In genomic region chr9:12875216-12875615, GRCh38 we compare ENCODE assay signal across 34 cellular contexts.
DNase-seq lines count a peak whose midpoint lies in the region; ATAC-seq and TF ChIP-seq lines count a peak whose summit lies in the region.
"Had no signal": no experiment of that assay in that cellular context is flagged by ENCODE, and none has a peak within 500 bp of the region (broad histone marks: within the 10 kb centered on the region; RNA-seq: fewer than 3 reads in every experiment).

No MANE protein-coding gene starts in this region.

- no peak for TF ChIP-seq POLR2A in IMR-90 (IDR thresholded peaks at IDR 0.05; ENCODE audit: low read depth, low read length)

- H2BK120ac ChIP-seq in IMR-90 (ENCODE audit: low read depth, low read length) = no peak overlapping the region

- H3K56ac ChIP-seq in IMR-90 (ENCODE audit: extremely low read depth, insufficient read depth, low read length) = no peak overlapping the region

- no peak overlapping the region; the same call in 1 of the 2 replicates for H3K14ac ChIP-seq in IMR-90 (replicated peaks; ENCODE audit: low read depth, low read length)

- no peak overlapping the region for H2BK5ac ChIP-seq in IMR-90 (ENCODE audit: low read depth, low read length, poor library complexity, severe bottlenecking)

- H3K4me3 ChIP-seq in BJ (ENCODE audit: low read depth, low read length) = no peak overlapping the region
- H3K4me3 ChIP-seq in IMR-90 (ENCODE audit: insufficient read depth, low read depth, low read length) = no peak overlapping the region
- no peak overlapping the region for H3K4me3 ChIP-seq in mammary epithelial cell (replicated peaks in 1 of 3; ENCODE audit: insufficient read depth in 1 of 3, low read depth in 2 of 3, low read length in 3 of 3)
- H3K4me3 ChIP-seq: colonic mucosa, gastroesophageal sphincter, left lung, suprapubic skin, upper lobe of right lung had no signal

- H3K9me3 ChIP-seq in IMR-90 (ENCODE audit: control insufficient read depth, insufficient read depth, low read length) (no peaks in the 10 kb centered on the region), mammary epithelial cell (replicated peaks; ENCODE audit: insufficient read depth, low read length) (no peaks in the 10 kb centered on the region)
- H3K9me3 ChIP-seq: colonic mucosa, gastroesophageal sphincter, left lung, suprapubic skin, upper lobe of right lung had no signal

- no TSS peak for BruUV-seq in IMR-90 (replicated peaks; lab: Mats Ljungman, UMichigan)
- BruUV-seq in mammary epithelial cell (replicated peaks; lab: Mats Ljungman, UMichigan) = no TSS peak

- no peaks in the 10 kb centered on the region for H3K9me1 ChIP-seq in IMR-90 (ENCODE audit: insufficient read depth, low read length)

- H3K27ac ChIP-seq in IMR-90 (ENCODE audit: insufficient read depth, low read length) (no peak overlapping the region), mammary epithelial cell (ENCODE audit: insufficient read depth, low read depth, low read length) (peak overlapping the region; percentile 15)
- H3K27ac ChIP-seq: brain microvascular endothelial cell, colonic mucosa, gastroesophageal sphincter, KMS-11, left lung, suprapubic skin, upper lobe of right lung had no signal

- TF ChIP-seq CTCF in BJ (IDR thresholded peaks at IDR 0.05; ENCODE audit: insufficient read depth, low read depth, low read length) = no peak
- no peak for TF ChIP-seq CTCF in IMR-90 (conservative IDR thresholded peaks at IDR 0.05; ENCODE audit: low read depth, low read length)
- no peak for TF ChIP-seq CTCF in mammary epithelial cell (conservative IDR thresholded peaks at IDR 0.05 in 1 of 2, IDR thresholded peaks at IDR 0.05 in 1 of 2; ENCODE audit: extremely low read depth in 1 of 2, insufficient read depth in 1 of 2, low read depth in 1 of 2, low read length in 2 of 2)

- no peaks in the 10 kb centered on the region for H3K79me1 ChIP-seq in IMR-90 (ENCODE audit: low read depth in 1 of 2, low read length in 2 of 2)

- intact Hi-C loops in IMR-90 (cut with micrococcal nuclease) = no loop called here
- intact Hi-C loops in mammary epithelial cell (cut with micrococcal nuclease) = no loop called here

- H4K8ac ChIP-seq in IMR-90 (ENCODE audit: low read depth in 2 of 2, low read length in 2 of 2) = no peak overlapping the region; a peak in 1 of 4 replicates

- H3K4ac ChIP-seq in IMR-90 (ENCODE audit: low read depth, low read length) = no peak overlapping the region

- no peak overlapping the region for H2BK15ac ChIP-seq in IMR-90 (ENCODE audit: low read depth, low read length)

- H4K5ac ChIP-seq in IMR-90 (ENCODE audit: low read depth, low read length) = no peak overlapping the region

- H2AK9ac ChIP-seq in IMR-90 (replicated peaks; ENCODE audit: low read depth, low read length, poor library complexity) = no peak overlapping the region

- H3K27me3 ChIP-seq in BJ (ENCODE audit: control insufficient read depth, insufficient read depth, low read length) (no peaks in the 10 kb centered on the region), IMR-90 (ENCODE audit: control insufficient read depth, insufficient read depth, low read length) (no peaks in the 10 kb centered on the region), mammary epithelial cell (ENCODE audit: insufficient read depth, low read length) (no peaks in the 10 kb centered on the region)
- H3K27me3 ChIP-seq: brain microvascular endothelial cell, colonic mucosa, gastroesophageal sphincter, left lung, suprapubic skin, upper lobe of right lung had no signal

- H3K36me3 ChIP-seq in BJ (ENCODE audit: control insufficient read depth, insufficient read depth, low read length) = no peaks in the 10 kb centered on the region
- no peaks in the 10 kb centered on the region for H3K36me3 ChIP-seq in IMR-90 (ENCODE audit: control insufficient read depth, insufficient read depth, low read length)
- no peaks in the 10 kb centered on the region for H3K36me3 ChIP-seq in mammary epithelial cell (ENCODE audit: insufficient read depth, low read length)
- H3K36me3 ChIP-seq: brain microvascular endothelial cell, colonic mucosa, gastroesophageal sphincter, left lung, suprapubic skin, upper lobe of right lung had no signal

- H3K23ac ChIP-seq in IMR-90 (ENCODE audit: low read depth, low read length) = no peak overlapping the region

- CTCF ChIA-PET in BJ (lab: Yijun Ruan, JAX) = no interaction called here
- CTCF ChIA-PET in IMR-90 (lab: Yijun Ruan, JAX) = no interaction called here
- CTCF ChIA-PET in mammary epithelial cell (lab: Charles Lee; ENCODE audit: low non-redundant PET) = no interaction called here

- in situ Hi-C loops in IMR-90 (cut with MboI; ENCODE audit: low sequenced_read_pairs) (no loop called here), mammary epithelial cell (cut with MboI; ENCODE audit: low sequenced_read_pairs in 2 of 2) (no loop called here)

- H4K91ac ChIP-seq in IMR-90 (ENCODE audit: insufficient read depth, low read depth, low read length) = no peak overlapping the region

- POLR2A ChIA-PET in BJ (lab: Charles Lee) = interaction anchor here (0.6 kb wide), 1 partner anchor 143 kb away, joined by 3 read pairs; no protein-coding TSS in a partner anchor
- POLR2A ChIA-PET in IMR-90 (lab: Charles Lee; ENCODE audit: unreplicated experiment) = no interaction called here

- H3K18ac ChIP-seq in IMR-90 (ENCODE audit: low read depth, low read length) = no peak overlapping the region

- dilution Hi-C loops in IMR-90 (cut with HindIII; ENCODE audit: low sequenced_read_pairs, unreplicated experiment) = no loop called here
- dilution Hi-C loops in mammary epithelial cell (cut with HindIII; ENCODE audit: low sequenced_read_pairs) = no loop called here

- no peak for TF ChIP-seq RAD21 in IMR-90 (IDR thresholded peaks at IDR 0.05; ENCODE audit: low read length)

- H2AFZ ChIP-seq in IMR-90 (replicated peaks; ENCODE audit: low read length, poor library complexity) = no peak overlapping the region
- H2AFZ ChIP-seq in mammary epithelial cell (ENCODE audit: low read depth, low read length) = peak overlapping the region; percentile 32

- H2AK5ac ChIP-seq in IMR-90 (ENCODE audit: low read depth, low read length) = no peak overlapping the region

- no peak overlapping the region for H2BK20ac ChIP-seq in IMR-90 (ENCODE audit: low read depth, low read length)

- H3K79me2 ChIP-seq in mammary epithelial cell (ENCODE audit: insufficient read depth, low read length) = no peaks in the 10 kb centered on the region

- H3K4me2 ChIP-seq in IMR-90 (ENCODE audit: low read depth, low read length) (no peak overlapping the region), mammary epithelial cell (ENCODE audit: insufficient read depth, low read depth, low read length) (peak overlapping the region; percentile 10)
- H3K4me2 ChIP-seq: KMS-11 had no signal

- no peak overlapping the region for H3K9ac ChIP-seq in IMR-90 (ENCODE audit: low read depth, low read length)
- H3K9ac ChIP-seq in mammary epithelial cell (ENCODE audit: insufficient read depth, low read length) = no peak overlapping the region
- H3K9ac ChIP-seq: KMS-11 had no signal

- no peak; the same call in 1 of the 2 replicates for ATAC-seq in IMR-90 (ENCODE audit: low read depth)
- no peak for ATAC-seq in GM18870 (IDR thresholded peaks at IDR 0.05; ENCODE audit: unreplicated experiment)
- ATAC-seq in HG03521 (IDR thresholded peaks at IDR 0.05; ENCODE audit: unreplicated experiment) = no peak
- no peak for ATAC-seq in GM18909 (IDR thresholded peaks at IDR 0.05; ENCODE audit: poor library complexity, unreplicated experiment)
- ATAC-seq: activated CD8-positive, alpha-beta memory T cell treated with anti-CD3 and anti-CD28 coated beads, Interleukin-2, amount 10 ng/mL, durations not matched to agents 7 days and 5 days; activated T-cell treated with anti-CD3 and anti-CD28 coated beads, Interleukin-2, amount 50 U/mL, for 72 hours; esophagus mucosa; gastroesophageal sphincter; left lung; sciatic nerve; upper lobe of right lung; WTC11 had no signal

- H4K20me1 ChIP-seq in IMR-90 (ENCODE audit: insufficient read depth, low read length) (no peaks in the 10 kb centered on the region), mammary epithelial cell (ENCODE audit: insufficient read depth, low read length) (no peaks in the 10 kb centered on the region)

- H3K4me1 ChIP-seq in IMR-90 (ENCODE audit: control insufficient read depth, insufficient read depth, low read length) = no peaks in the 10 kb centered on the region; the same call in 1 of the 2 replicates
- H3K4me1 ChIP-seq in mammary epithelial cell (ENCODE audit: insufficient read depth, low read length) = peaks cover 12% of the 10 kb centered on the region
- H3K4me1 ChIP-seq: left lung, upper lobe of right lung had no signal

- peak; percentile 9 for DNase-seq in BJ (ENCODE audit: low read depth)
- peak; percentile 55 for DNase-seq in IMR-90
- no peak for DNase-seq in mammary epithelial cell
- DNase-seq in iris pigment epithelial cell (ENCODE audit: low read depth) = peak; percentile 49
- DNase-seq in NCI-H2029 treated with DMSO at 0.1 percent for 48 hours (lab: John Stamatoyannopoulos, UW) = no peak
- DNase-seq: activated CD8-positive, alpha-beta memory T cell treated with anti-CD3 and anti-CD28 coated beads, Interleukin-2, amount 10 ng/mL, durations not matched to agents 7 days and 5 days; activated naive CD4-positive, alpha-beta T cell; activated T-cell treated with anti-CD3 and anti-CD28 coated beads, Interleukin-2, amount 50 U/mL, for 72 hours; brain microvascular endothelial cell; CD4-positive, CD25-positive, alpha-beta regulatory T cell; colonic mucosa; effector CD8-positive, alpha-beta T cell; H9; hypothalamus; immature natural killer cell; left lung; mesendoderm; NCI-H1436; NCI-H446 treated with DMSO at 0.1 percent for 48 hours; posterior cingulate gyrus; SHP77 treated with DMSO at 0.1 percent for 48 hours; stimulated activated CD4-positive, alpha-beta T cell treated with anti-CD3 and anti-CD28 coated beads, Interleukin-15, amount 100 ng/mL, for 24 hours; stimulated activated naive CD4-positive, alpha-beta T cell; T1000; upper lobe of right lung had no signal

TF ChIP-seq in IMR-90, 13 proteins besides CTCF, POLR2A, EP300 and RAD21 (continues in another document):
- TF ChIP-seq, protein P1, sequence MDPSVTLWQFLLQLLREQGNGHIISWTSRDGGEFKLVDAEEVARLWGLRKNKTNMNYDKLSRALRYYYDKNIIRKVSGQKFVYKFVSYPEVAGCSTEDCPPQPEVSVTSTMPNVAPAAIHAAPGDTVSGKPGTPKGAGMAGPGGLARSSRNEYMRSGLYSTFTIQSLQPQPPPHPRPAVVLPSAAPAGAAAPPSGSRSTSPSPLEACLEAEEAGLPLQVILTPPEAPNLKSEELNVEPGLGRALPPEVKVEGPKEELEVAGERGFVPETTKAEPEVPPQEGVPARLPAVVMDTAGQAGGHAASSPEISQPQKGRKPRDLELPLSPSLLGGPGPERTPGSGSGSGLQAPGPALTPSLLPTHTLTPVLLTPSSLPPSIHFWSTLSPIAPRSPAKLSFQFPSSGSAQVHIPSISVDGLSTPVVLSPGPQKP (IDR thresholded peaks at IDR 0.05; ENCODE audit: borderline replicate concordance, low read depth, low read length) = no peak
- TF ChIP-seq RCOR1 (IDR thresholded peaks at IDR 0.05; ENCODE audit: insufficient replicate concordance, low read length) = no peak
- no peak for TF ChIP-seq FOS (IDR thresholded peaks at IDR 0.05; ENCODE audit: low read depth, low read length)
- TF ChIP-seq CEBPB (IDR thresholded peaks at IDR 0.05; ENCODE audit: low read depth, low read length) = no peak
- TF ChIP-seq MAZ (IDR thresholded peaks at IDR 0.05; ENCODE audit: borderline replicate concordance, low read depth, low read length) = no peak

Comparison
In these comparisons a context has a peak if more than half of its experiments do, and no peak if none do; other contexts are left out.
1. DNase-seq: peak in BJ (single experiment), IMR-90 (single experiment) and iris pigment epithelial cell (single experiment); none in mammary epithelial cell (single experiment) and NCI-H2029 treated with DMSO at 0.1 percent for 48 hours (single experiment).